In genomic region chr13:66492479-66492878, GRCh38 we compare ENCODE assay signal across 8 cellular contexts.
DNase-seq lines count a peak whose midpoint lies in the region; ATAC-seq lines count a peak whose summit lies in the region.

No MANE protein-coding gene starts in this region.

- H2AFZ ChIP-seq in mesenchymal stem cell (ENCODE audit: low read depth, low read length) = no peak overlapping the region

- no peaks in the 10 kb centered on the region for H3K79me1 ChIP-seq in mesenchymal stem cell (replicated peaks; ENCODE audit: low read length, poor library complexity, severe bottlenecking)

- no peaks in the 10 kb centered on the region for H3K27me3 ChIP-seq in mesenchymal stem cell (ENCODE audit: control insufficient read depth in 1 of 2, insufficient read depth in 1 of 2, low read length in 2 of 2)

- peak; percentile 58 for ATAC-seq in HG03378 (IDR thresholded peaks at IDR 0.05; ENCODE audit: unreplicated experiment)

- H3K36me3 ChIP-seq in mesenchymal stem cell (ENCODE audit: control insufficient read depth in 1 of 2, insufficient read depth in 2 of 2, low read depth in 1 of 2, low read length in 2 of 2) = no peaks in the 10 kb centered on the region

- peaks cover 2% of the 10 kb centered on the region for H3K4me1 ChIP-seq in mesenchymal stem cell (ENCODE audit: control insufficient read depth, insufficient read depth, low read depth, low read length)

- H2BK5ac ChIP-seq in mesenchymal stem cell (ENCODE audit: low read depth, low read length, poor library complexity, severe bottlenecking) = no peak overlapping the region

- H2BK120ac ChIP-seq in mesenchymal stem cell (ENCODE audit: low read depth, low read length) = no peak overlapping the region

- H2BK15ac ChIP-seq in mesenchymal stem cell (ENCODE audit: low read depth, poor library complexity, severe bottlenecking) = no peak overlapping the region

- H3K23ac ChIP-seq in mesenchymal stem cell (ENCODE audit: low read length in 2 of 2) = no peak overlapping the region

- no peaks in the 10 kb centered on the region for H3K9me3 ChIP-seq in mesenchymal stem cell (ENCODE audit: control insufficient read depth, low read length)

- DNase-seq in NCI-H82 (lab: John Stamatoyannopoulos, UW) (peak; percentile 70), NCI-H82 treated with DMSO at 0.1 percent for 48 hours (lab: John Stamatoyannopoulos, UW; ENCODE audit: unreplicated experiment) (no peak), SHP77 (lab: John Stamatoyannopoulos, UW) (peak; percentile 30 to 51), renal cortical epithelial cell (ENCODE audit: low read depth) (peak; percentile 8), SIG-M5 treated with dmso at 0.1 percent for 504 hours (lab: John Stamatoyannopoulos, UW; ENCODE audit: unreplicated experiment) (no peak), globus pallidus (ENCODE audit: low spot score) (no peak), mesenchymal stem cell (no peak)

- no CpG with 5 or more reads among the region's 1 CpG for WGBS in mesenchymal stem cell

- no peak overlapping the region for H4K91ac ChIP-seq in mesenchymal stem cell (ENCODE audit: low read length)

- no peak overlapping the region for H3K4me2 ChIP-seq in mesenchymal stem cell (ENCODE audit: low read length, poor library complexity, severe bottlenecking)

- no peak overlapping the region for H2AK5ac ChIP-seq in mesenchymal stem cell (ENCODE audit: low read length, severe bottlenecking)

- H3K27ac ChIP-seq in mesenchymal stem cell (ENCODE audit: low read length, poor library complexity, severe bottlenecking) = no peak overlapping the region

- no peak overlapping the region for H3K4me3 ChIP-seq in mesenchymal stem cell (ENCODE audit: insufficient read depth in 1 of 2, low read depth in 1 of 2, low read length in 2 of 2)

- no peak overlapping the region for H3K18ac ChIP-seq in mesenchymal stem cell (ENCODE audit: low read depth in 1 of 2, low read length in 2 of 2)

- H3K14ac ChIP-seq in mesenchymal stem cell (ENCODE audit: low read length in 2 of 2) = no peak overlapping the region

- no peak overlapping the region for H2BK12ac ChIP-seq in mesenchymal stem cell (ENCODE audit: low read length in 2 of 2)

- H4K8ac ChIP-seq in mesenchymal stem cell (ENCODE audit: low read length) = no peak overlapping the region

- no peak overlapping the region for H3K9ac ChIP-seq in mesenchymal stem cell (ENCODE audit: low read length)

- H3K4ac ChIP-seq in mesenchymal stem cell (ENCODE audit: low read depth in 1 of 2, low read length in 2 of 2) = no peak overlapping the region

Comparison
In these comparisons a context has a peak if more than half of its experiments do, and no peak if none do; other contexts are left out.
1. DNase-seq: peak in NCI-H82 (single experiment), SHP77 (2 of 2) and renal cortical epithelial cell (single experiment); none in NCI-H82 treated with DMSO at 0.1 percent for 48 hours (single experiment), SIG-M5 treated with dmso at 0.1 percent for 504 hours (single experiment), globus pallidus (single experiment) and mesenchymal stem cell (single experiment).